ENCODE assay signal across 3 cellular contexts in the genomic region with DNA sequence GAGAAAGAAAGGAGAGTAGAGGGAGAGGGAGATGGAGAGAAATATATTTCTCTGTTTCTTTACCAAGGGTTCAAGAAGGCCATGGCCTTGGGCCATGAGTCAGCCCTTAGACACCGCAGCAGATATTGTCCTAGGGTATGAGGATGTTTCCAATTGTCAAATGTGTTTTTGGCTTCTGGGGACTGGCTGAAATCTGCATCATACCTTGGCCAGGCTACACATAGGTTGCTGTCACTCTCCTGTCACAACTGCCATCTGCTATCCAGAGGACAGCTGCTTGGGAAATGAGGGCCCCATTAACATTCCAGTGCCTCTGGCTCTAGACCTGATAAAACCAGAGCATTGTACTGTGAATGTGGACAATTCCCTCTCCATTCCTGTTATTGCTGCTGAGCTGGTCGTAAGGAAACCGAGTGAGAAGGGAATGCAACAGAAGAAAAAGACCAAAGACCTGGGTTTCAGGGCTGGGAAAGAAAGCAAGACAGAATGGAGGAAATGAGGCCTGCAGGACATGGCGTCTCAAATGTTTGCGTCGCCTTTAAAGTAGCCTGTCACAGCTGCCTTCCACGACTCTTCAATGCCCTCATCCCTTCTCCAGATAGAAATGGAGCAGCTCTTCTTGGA.
TF ChIP-seq lines count a peak whose summit lies in the region.

No MANE protein-coding gene starts in this region.

TF ChIP-seq in HepG2, 621 proteins besides CTCF, POLR2A, EP300 and RAD21:
- TF ChIP-seq ZNF790 (CRISPR knock-in tag; IDR thresholded peaks at IDR 0.05; ENCODE audit: borderline replicate concordance), result no peak
- no peak for TF ChIP-seq KDM1A (CRISPR knock-in tag; IDR thresholded peaks at IDR 0.05)
- no peak for TF ChIP-seq ZNF552 (CRISPR knock-in tag; IDR thresholded peaks at IDR 0.05; ENCODE audit: borderline replicate concordance)
- no peak for TF ChIP-seq YEATS4 (CRISPR knock-in tag; IDR thresholded peaks at IDR 0.05; ENCODE audit: borderline replicate concordance)
- TF ChIP-seq NFKB2 (CRISPR knock-in tag; IDR thresholded peaks at IDR 0.05; ENCODE audit: borderline replicate concordance), result no peak
- no peak for TF ChIP-seq JUND (CRISPR knock-in tag; IDR thresholded peaks at IDR 0.05)
- peak; percentile 19; the same call in 1 of the 2 replicates for TF ChIP-seq ZFX (CRISPR knock-in tag; IDR thresholded peaks at IDR 0.05; ENCODE audit: low read depth)
- TF ChIP-seq, protein P1, sequence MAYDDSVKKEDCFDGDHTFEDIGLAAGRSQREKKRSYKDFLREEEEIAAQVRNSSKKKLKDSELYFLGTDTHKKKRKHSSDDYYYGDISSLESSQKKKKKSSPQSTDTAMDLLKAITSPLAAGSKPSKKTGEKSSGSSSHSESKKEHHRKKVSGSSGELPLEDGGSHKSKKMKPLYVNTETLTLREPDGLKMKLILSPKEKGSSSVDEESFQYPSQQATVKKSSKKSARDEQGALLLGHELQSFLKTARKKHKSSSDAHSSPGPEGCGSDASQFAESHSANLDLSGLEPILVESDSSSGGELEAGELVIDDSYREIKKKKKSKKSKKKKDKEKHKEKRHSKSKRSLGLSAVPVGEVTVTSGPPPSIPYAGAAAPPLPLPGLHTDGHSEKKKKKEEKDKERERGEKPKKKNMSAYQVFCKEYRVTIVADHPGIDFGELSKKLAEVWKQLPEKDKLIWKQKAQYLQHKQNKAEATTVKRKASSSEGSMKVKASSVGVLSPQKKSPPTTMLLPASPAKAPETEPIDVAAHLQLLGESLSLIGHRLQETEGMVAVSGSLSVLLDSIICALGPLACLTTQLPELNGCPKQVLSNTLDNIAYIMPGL (CRISPR knock-in tag; IDR thresholded peaks at IDR 0.05; ENCODE audit: borderline replicate concordance in 1 of 2, low read depth in 1 of 2), result no peak
- TF ChIP-seq ZBTB42 (CRISPR knock-in tag; IDR thresholded peaks at IDR 0.05), result no peak
- TF ChIP-seq FOSL2 (CRISPR knock-in tag; IDR thresholded peaks at IDR 0.05), result 0 out of 2 replicates have a peak, but pooled peaks have one; percentile 19
- TF ChIP-seq ZNF782 (CRISPR knock-in tag; IDR thresholded peaks at IDR 0.05; ENCODE audit: borderline replicate concordance), result no peak
- 0 out of 2 replicates have a peak, but pooled peaks have one; percentile 27 for TF ChIP-seq DR1 (CRISPR knock-in tag; IDR thresholded peaks at IDR 0.05)
- no peak for TF ChIP-seq RFXAP (CRISPR knock-in tag; IDR thresholded peaks at IDR 0.05; ENCODE audit: borderline replicate concordance)
- peak; percentile 39 for TF ChIP-seq TEAD3 (CRISPR knock-in tag; optimal IDR thresholded peaks at IDR 0.05; ENCODE audit: borderline replicate concordance)
- 0 out of 2 replicates have a peak, but pooled peaks have one; percentile 24 for TF ChIP-seq SAP130 (CRISPR knock-in tag; IDR thresholded peaks at IDR 0.05; ENCODE audit: low read depth)
- TF ChIP-seq U2AF1 (optimal IDR thresholded peaks at IDR 0.05; ENCODE audit: low read depth, low read length), result no peak
- TF ChIP-seq NFKBIZ (CRISPR knock-in tag; IDR thresholded peaks at IDR 0.05), result no peak
TF ChIP-seq in HepG2: peak in this region for 5.

TF ChIP-seq in endothelial cell of umbilical vein, 7 proteins besides CTCF, POLR2A, EP300 and RAD21:
- TF ChIP-seq GATA2 (IDR thresholded peaks at IDR 0.05; ENCODE audit: insufficient read depth, insufficient read length, low read depth, low read length) (no peak), FOS (IDR thresholded peaks at IDR 0.05; ENCODE audit: borderline replicate concordance, insufficient read depth, low read length) (no peak), MYC (IDR thresholded peaks at IDR 0.05; ENCODE audit: low read depth, low read length) (no peak), EZH2 (IDR thresholded peaks at IDR 0.05; ENCODE audit: borderline replicate concordance, low read depth, low read length, severe bottlenecking) (no peak), JUN (IDR thresholded peaks at IDR 0.05; ENCODE audit: borderline replicate concordance, insufficient read depth, insufficient read length, low read depth) (no peak), POLR2AphosphoS5 (IDR thresholded peaks at IDR 0.05; ENCODE audit: insufficient read depth, low read depth, low read length) (no peak)
- TF ChIP-seq, protein P2, sequence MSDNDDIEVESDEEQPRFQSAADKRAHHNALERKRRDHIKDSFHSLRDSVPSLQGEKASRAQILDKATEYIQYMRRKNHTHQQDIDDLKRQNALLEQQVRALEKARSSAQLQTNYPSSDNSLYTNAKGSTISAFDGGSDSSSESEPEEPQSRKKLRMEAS (IDR thresholded peaks at IDR 0.05; ENCODE audit: insufficient read depth, insufficient read length), result no peak

TF ChIP-seq in WTC11, 78 proteins besides CTCF, POLR2A, EP300 and RAD21:
- TF ChIP-seq, protein P3, sequence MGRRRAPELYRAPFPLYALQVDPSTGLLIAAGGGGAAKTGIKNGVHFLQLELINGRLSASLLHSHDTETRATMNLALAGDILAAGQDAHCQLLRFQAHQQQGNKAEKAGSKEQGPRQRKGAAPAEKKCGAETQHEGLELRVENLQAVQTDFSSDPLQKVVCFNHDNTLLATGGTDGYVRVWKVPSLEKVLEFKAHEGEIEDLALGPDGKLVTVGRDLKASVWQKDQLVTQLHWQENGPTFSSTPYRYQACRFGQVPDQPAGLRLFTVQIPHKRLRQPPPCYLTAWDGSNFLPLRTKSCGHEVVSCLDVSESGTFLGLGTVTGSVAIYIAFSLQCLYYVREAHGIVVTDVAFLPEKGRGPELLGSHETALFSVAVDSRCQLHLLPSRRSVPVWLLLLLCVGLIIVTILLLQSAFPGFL (CRISPR knock-in tag; IDR thresholded peaks at IDR 0.05; ENCODE audit: borderline replicate concordance), result no peak
- TF ChIP-seq ZNF317 (CRISPR knock-in tag; IDR thresholded peaks at IDR 0.05; ENCODE audit: borderline replicate concordance, low read depth) (no peak), FOXK1 (CRISPR knock-in tag; IDR thresholded peaks at IDR 0.05) (no peak), RORB (CRISPR knock-in tag; IDR thresholded peaks at IDR 0.05) (no peak), IRF2 (CRISPR knock-in tag; IDR thresholded peaks at IDR 0.05; ENCODE audit: borderline replicate concordance, low read depth) (no peak), ZNF396 (CRISPR knock-in tag; IDR thresholded peaks at IDR 0.05; ENCODE audit: borderline replicate concordance) (no peak), NFYB (CRISPR knock-in tag; conservative IDR thresholded peaks at IDR 0.05; ENCODE audit: low read depth) (no peak), GRHL2 (CRISPR knock-in tag; IDR thresholded peaks at IDR 0.05; ENCODE audit: insufficient replicate concordance, severe bottlenecking) (no peak), RELA (CRISPR knock-in tag; IDR thresholded peaks at IDR 0.05; ENCODE audit: borderline replicate concordance) (no peak), GTF2I (CRISPR knock-in tag; conservative IDR thresholded peaks at IDR 0.05) (no peak), SOX15 (CRISPR knock-in tag; IDR thresholded peaks at IDR 0.05) (no peak)
- TF ChIP-seq, protein P4, sequence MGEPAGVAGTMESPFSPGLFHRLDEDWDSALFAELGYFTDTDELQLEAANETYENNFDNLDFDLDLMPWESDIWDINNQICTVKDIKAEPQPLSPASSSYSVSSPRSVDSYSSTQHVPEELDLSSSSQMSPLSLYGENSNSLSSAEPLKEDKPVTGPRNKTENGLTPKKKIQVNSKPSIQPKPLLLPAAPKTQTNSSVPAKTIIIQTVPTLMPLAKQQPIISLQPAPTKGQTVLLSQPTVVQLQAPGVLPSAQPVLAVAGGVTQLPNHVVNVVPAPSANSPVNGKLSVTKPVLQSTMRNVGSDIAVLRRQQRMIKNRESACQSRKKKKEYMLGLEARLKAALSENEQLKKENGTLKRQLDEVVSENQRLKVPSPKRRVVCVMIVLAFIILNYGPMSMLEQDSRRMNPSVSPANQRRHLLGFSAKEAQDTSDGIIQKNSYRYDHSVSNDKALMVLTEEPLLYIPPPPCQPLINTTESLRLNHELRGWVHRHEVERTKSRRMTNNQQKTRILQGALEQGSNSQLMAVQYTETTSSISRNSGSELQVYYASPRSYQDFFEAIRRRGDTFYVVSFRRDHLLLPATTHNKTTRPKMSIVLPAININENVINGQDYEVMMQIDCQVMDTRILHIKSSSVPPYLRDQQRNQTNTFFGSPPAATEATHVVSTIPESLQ (CRISPR knock-in tag; IDR thresholded peaks at IDR 0.05), result no peak
- TF ChIP-seq, protein P5, sequence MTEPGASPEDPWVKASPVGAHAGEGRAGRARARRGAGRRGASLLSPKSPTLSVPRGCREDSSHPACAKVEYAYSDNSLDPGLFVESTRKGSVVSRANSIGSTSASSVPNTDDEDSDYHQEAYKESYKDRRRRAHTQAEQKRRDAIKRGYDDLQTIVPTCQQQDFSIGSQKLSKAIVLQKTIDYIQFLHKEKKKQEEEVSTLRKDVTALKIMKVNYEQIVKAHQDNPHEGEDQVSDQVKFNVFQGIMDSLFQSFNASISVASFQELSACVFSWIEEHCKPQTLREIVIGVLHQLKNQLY (CRISPR knock-in tag; IDR thresholded peaks at IDR 0.05), result no peak
